21 cellular contexts compared by ENCODE assay signal in the genomic region with DNA sequence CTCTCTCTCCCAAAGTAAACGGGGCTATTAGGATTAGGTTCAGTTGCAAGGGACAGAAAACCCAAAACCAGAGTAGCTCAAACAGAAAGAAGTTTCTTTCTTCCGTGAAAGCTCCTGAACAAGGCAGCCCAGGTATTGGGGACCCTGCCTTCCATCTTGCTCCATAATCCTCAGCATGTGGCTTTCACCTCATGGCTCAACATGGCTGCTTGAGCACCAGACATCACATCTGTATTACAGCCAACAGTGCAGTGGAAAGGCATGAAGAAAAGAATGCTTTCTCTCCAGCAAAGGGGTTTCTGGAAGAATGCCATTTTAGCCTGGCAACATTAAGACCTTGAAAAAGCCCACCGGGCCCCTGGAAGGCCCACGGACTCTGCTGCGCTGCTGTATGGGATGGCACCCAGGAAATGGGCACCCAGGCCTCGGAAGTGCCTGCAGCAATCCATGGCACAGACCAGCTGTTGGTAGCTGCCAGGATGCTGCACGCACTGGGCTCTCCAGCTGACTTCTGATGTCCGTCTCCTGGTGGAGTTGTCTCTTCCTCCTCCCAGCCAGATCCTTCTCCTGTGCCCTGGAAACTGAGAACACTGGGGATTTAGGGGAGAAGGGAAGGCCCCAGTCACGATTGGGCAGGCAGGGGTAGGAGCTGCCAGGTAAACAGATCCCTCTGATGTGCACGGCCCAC. TPM values are rescaled to one million over a fixed set of nuclear protein-coding genes. Genes with fewer than 3 reads are reported as not detected.
DNase-seq lines count a peak whose midpoint lies in the region; ATAC-seq, FAIRE-seq and TF ChIP-seq lines count a peak whose summit lies in the region.
"Had no signal": no experiment of that assay in that cellular context is flagged by ENCODE, and none has a peak within 500 bp of the region (broad histone marks: within the 10 kb centered on the region; RNA-seq: fewer than 3 reads in every experiment).

No MANE protein-coding gene starts in this region.

- intact Hi-C loops in left ventricle myocardium superior (cut with micrococcal nuclease) (no loop called here), posterior vena cava (cut with DNase I) (no loop called here)

- no peak for FAIRE-seq in GM12892 (lab: Jason Lieb, UNC)
- FAIRE-seq: A549, GM19239 had no signal

- H3K4me1 Mint-ChIP-seq in WTC11 = peaks cover 10% of the 10 kb centered on the region

- ATAC-seq in WTC11 = no peak
- no peak for ATAC-seq in left ventricle myocardium superior
- no peak for ATAC-seq in HG03108 (IDR thresholded peaks at IDR 0.05; ENCODE audit: unreplicated experiment)
- ATAC-seq: SK-N-SH treated with all-trans-retinoic acid at 6 μM for 48 hours had no signal

- no peaks in the 10 kb centered on the region for H3K27me3 Mint-ChIP-seq in WTC11 (ENCODE audit: low read depth)

- no peak overlapping the region for H3K4me3 ChIP-seq in HEK293 (ENCODE audit: low read depth, low read length)
- H3K4me3 ChIP-seq: A549, HAP-1 had no signal

- H3K4me3 Mint-ChIP-seq in WTC11 = no peak overlapping the region

- TF ChIP-seq CTCF in HEK293 (tag by site-specific recombination; IDR thresholded peaks at IDR 0.05) (no peak), WTC11 (IDR thresholded peaks at IDR 0.05) (no peak)

- no peaks in the 10 kb centered on the region for H3K36me3 ChIP-seq in HEK293 (ENCODE audit: control insufficient read depth in 2 of 2, insufficient read depth in 1 of 2, low read length in 2 of 2)
- H3K36me3 ChIP-seq: HAP-1 had no signal

- peaks cover 12% of the 10 kb centered on the region for H3K36me3 Mint-ChIP-seq in WTC11

- H3K4me1 ChIP-seq in HEK293 (ENCODE audit: control insufficient read depth, insufficient read depth, low read length) = no peaks in the 10 kb centered on the region
- H3K4me1 ChIP-seq: HAP-1 had no signal

- H3K9me3 ChIP-seq in HEK293 (ENCODE audit: control insufficient read depth, insufficient read depth, low read depth, low read length) = no peaks in the 10 kb centered on the region
- H3K9me3 ChIP-seq: A549, HAP-1 had no signal

- CTCF ChIA-PET in HEK293 (lab: Yijun Ruan, JAX) = interaction anchor here (0.8 to 2.3 kb wide), 5 partner anchors 9 to 94 kb away, joined by 3 to 6 read pairs (median 5); no protein-coding TSS in a partner anchor
- CTCF ChIA-PET in WTC11 (lab: Charles Lee) = interaction anchor here (0.7 to 1.4 kb wide), 2 partner anchors 8 to 9 kb away, joined by 3 to 7 read pairs; no protein-coding TSS in a partner anchor

- POLR2A ChIA-PET in HEK293 (lab: Yijun Ruan, JAX) = interaction anchor here (1.3 to 2.0 kb wide), 3 partner anchors 89 to 98 kb away, joined by 3 to 5 read pairs (median 3); a partner anchor contains a TSS
- POLR2A ChIA-PET in WTC11 (lab: Charles Lee) = no interaction called here

- DNase-seq in WTC11 (ENCODE audit: low spot score) (no peak), left ventricle myocardium superior (peak; percentile 22), posterior vena cava (ENCODE audit: low spot score) (peak; percentile 53), DMS 273 (lab: John Stamatoyannopoulos, UW; ENCODE audit: unreplicated experiment) (no peak), NCI-H1105 (lab: John Stamatoyannopoulos, UW) (no peak), GM12892 (ENCODE audit: insufficient read length) (no peak)
- DNase-seq: COR-L47, DMS153, EL, NCI-H187, NCI-H446, NCI-H748 treated with DMSO at 0.1 percent for 48 hours, PC-3, SHP77 had no signal

- H3K27ac ChIP-seq in HEK293 (ENCODE audit: extremely low read depth, low read depth, low read length) = no peak overlapping the region
- H3K27ac ChIP-seq: A549, C4-2B had no signal

- no peak for TF ChIP-seq POLR2A in GM12892 (IDR thresholded peaks at IDR 0.05; ENCODE audit: low read depth, low read length)

- H3K9me3 Mint-ChIP-seq in WTC11 = peaks cover 21% of the 10 kb centered on the region

- no peak overlapping the region for H3K27ac Mint-ChIP-seq in WTC11

TF ChIP-seq in HEK293, 187 proteins besides CTCF, POLR2A, EP300 and RAD21 (continues in another document):
- TF ChIP-seq ZNF140 (tag by site-specific recombination; IDR thresholded peaks at IDR 0.05) (no peak), ZNF350 (tag by site-specific recombination; IDR thresholded peaks at IDR 0.05) (no peak), ZNF626 (tag by site-specific recombination; IDR thresholded peaks at IDR 0.05) (no peak), ZNF768 (tag by site-specific recombination; IDR thresholded peaks at IDR 0.05) (0 out of 2 replicates have a peak, but pooled peaks have one; percentile 13), ZNF114 (tag by site-specific recombination; IDR thresholded peaks at IDR 0.05) (no peak), SALL2 (tag by site-specific recombination; IDR thresholded peaks at IDR 0.05; ENCODE audit: borderline replicate concordance) (no peak), ZEB2 (tag by site-specific recombination; IDR thresholded peaks at IDR 0.05) (no peak), ZNF423 (tag by site-specific recombination; IDR thresholded peaks at IDR 0.05) (no peak)
- TF ChIP-seq, protein P1, sequence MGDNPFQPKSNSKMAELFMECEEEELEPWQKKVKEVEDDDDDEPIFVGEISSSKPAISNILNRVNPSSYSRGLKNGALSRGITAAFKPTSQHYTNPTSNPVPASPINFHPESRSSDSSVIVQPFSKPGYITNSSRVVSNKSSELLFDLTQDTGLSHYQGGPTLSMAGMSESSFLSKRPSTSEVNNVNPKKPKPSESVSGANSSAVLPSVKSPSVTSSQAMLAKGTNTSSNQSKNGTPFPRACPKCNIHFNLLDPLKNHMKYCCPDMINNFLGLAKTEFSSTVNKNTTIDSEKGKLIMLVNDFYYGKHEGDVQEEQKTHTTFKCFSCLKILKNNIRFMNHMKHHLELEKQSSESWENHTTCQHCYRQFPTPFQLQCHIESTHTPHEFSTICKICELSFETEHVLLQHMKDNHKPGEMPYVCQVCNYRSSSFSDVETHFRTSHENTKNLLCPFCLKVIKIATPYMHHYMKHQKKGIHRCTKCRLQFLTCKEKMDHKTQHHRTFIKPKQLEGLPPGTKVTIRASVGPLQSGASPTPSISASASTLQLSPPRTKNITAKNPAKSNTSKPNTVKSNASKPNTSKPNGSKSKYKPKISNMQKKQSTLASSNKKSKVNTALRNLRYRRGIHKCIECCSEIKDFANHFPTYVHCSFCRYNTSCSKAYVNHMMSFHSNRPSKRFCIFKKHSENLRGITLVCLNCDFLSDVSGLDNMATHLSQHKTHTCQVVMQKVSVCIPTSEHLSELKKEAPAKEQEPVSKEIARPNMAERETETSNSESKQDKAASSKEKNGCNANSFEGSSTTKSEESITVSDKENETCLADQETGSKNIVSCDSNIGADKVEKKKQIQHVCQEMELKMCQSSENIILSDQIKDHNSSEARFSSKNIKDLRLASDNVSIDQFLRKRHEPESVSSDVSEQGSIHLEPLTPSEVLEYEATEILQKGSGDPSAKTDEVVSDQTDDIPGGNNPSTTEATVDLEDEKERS (tag by site-specific recombination; IDR thresholded peaks at IDR 0.05) = peak; percentile 93

TF ChIP-seq in WTC11, 78 proteins besides CTCF, POLR2A, EP300 and RAD21:
- TF ChIP-seq SP1 (CRISPR knock-in tag; conservative IDR thresholded peaks at IDR 0.05) = no peak
- peak; percentile 84 for TF ChIP-seq GTF2I (CRISPR knock-in tag; conservative IDR thresholded peaks at IDR 0.05)

RNA-seq across cellular contexts. Expression of a gene that starts 22.6 kb away (rescaled TPM):
- total RNA-seq in WTC11 (2021) = 6.8 to 9.2 TPM (median 7.7 TPM) in 3 replicates
- total RNA-seq in left ventricle myocardium superior = 19.9 TPM
- 1 to 10 TPM; 7.5 to 8.1 TPM for total RNA-seq in posterior vena cava
- 0.64 TPM for polyA plus RNA-seq in GM12892 (2012; ENCODE audit: missing spikeins)

Comparison
In these comparisons a context has a peak if more than half of its experiments do, and no peak if none do; other contexts are left out.
1. DNase-seq: peak in left ventricle myocardium superior (single experiment) and posterior vena cava (single experiment); none in WTC11 (single experiment), DMS 273 (single experiment), NCI-H1105 (single experiment) and GM12892 (single experiment).